12 cellular contexts compared by ENCODE assay signal in genomic region chr11:119590651-119591308, GRCh38.
DNase-seq lines count a peak whose midpoint lies in the region; ATAC-seq, FAIRE-seq and TF ChIP-seq lines count a peak whose summit lies in the region.
"Had no signal": no experiment of that assay in that cellular context is flagged by ENCODE, and none has a peak within 500 bp of the region (broad histone marks: within the 10 kb centered on the region; RNA-seq: fewer than 3 reads in every experiment).

No MANE protein-coding gene starts in this region.

- ATAC-seq in mucosa of descending colon (peak; percentile 45), GM21528 (IDR thresholded peaks at IDR 0.05; ENCODE audit: low FRiP score, unreplicated experiment) (no peak)
- ATAC-seq: heart right ventricle; naive thymus-derived CD8-positive, alpha-beta T cell had no signal

- no peak overlapping the region for H3K4me3 Mint-ChIP-seq in activated CD4-positive, alpha-beta T cell treated with anti-CD3 and anti-CD28 coated beads, Interleukin-2, amount 10 ng/mL, durations not matched to agents 24 days and 14 days
- H3K4me3 Mint-ChIP-seq: naive thymus-derived CD8-positive, alpha-beta T cell had no signal

- H4K20me1 ChIP-seq in GM23248 (ENCODE audit: insufficient read depth): no peaks in the 10 kb centered on the region

- no peak overlapping the region for H3K27ac ChIP-seq in GM23248
- H3K27ac ChIP-seq: heart right ventricle had no signal

- H3K9me3 ChIP-seq in GM23248 (ENCODE audit: low read depth) (no peaks in the 10 kb centered on the region), MG63 (peaks cover 6% of the 10 kb centered on the region), mucosa of descending colon (no peaks in the 10 kb centered on the region)

- in situ Hi-C loops in GM23248 (cut with MboI): no loop called here

- H3K4me1 Mint-ChIP-seq in activated CD4-positive, alpha-beta T cell treated with anti-CD3 and anti-CD28 coated beads, Interleukin-2, amount 10 ng/mL, durations not matched to agents 24 days and 14 days: peaks cover 1% of the 10 kb centered on the region
- H3K4me1 Mint-ChIP-seq: naive thymus-derived CD8-positive, alpha-beta T cell had no signal

- no peaks in the 10 kb centered on the region for H3K36me3 ChIP-seq in GM23248 (ENCODE audit: low read depth)
- no peaks in the 10 kb centered on the region for H3K36me3 ChIP-seq in MG63
- H3K36me3 ChIP-seq in bronchial epithelial cell (ENCODE audit: control insufficient read depth, insufficient read depth, low read length): no peaks in the 10 kb centered on the region
- no peaks in the 10 kb centered on the region for H3K36me3 ChIP-seq in mucosa of descending colon (ENCODE audit: low read depth)
- H3K36me3 ChIP-seq: heart right ventricle had no signal

- peaks cover 3% of the 10 kb centered on the region for H3K9me3 Mint-ChIP-seq in activated CD4-positive, alpha-beta T cell treated with anti-CD3 and anti-CD28 coated beads, Interleukin-2, amount 10 ng/mL, durations not matched to agents 24 days and 14 days

- TF ChIP-seq CTCF in bronchial epithelial cell (IDR thresholded peaks at IDR 0.05; ENCODE audit: insufficient read depth, low read length, severe bottlenecking) (no peak), mucosa of descending colon (IDR thresholded peaks at IDR 0.05) (no peak)

- peaks cover 17% of the 10 kb centered on the region for H3F3A ChIP-seq in GM23248 (ENCODE audit: insufficient read depth)

- WGBS in GM23248 (ENCODE audit: low coverage in 1 of 2, low lambda C conversion rate in 2 of 2, missing lambda C conversion rate in 2 of 2), 2 experiments: 95 to 99% methylated on average over 3 of the region's 3 CpGs

- peaks cover 22% of the 10 kb centered on the region for H3K4me1 ChIP-seq in GM23248 (ENCODE audit: insufficient read depth)
- no peaks in the 10 kb centered on the region for H3K4me1 ChIP-seq in mucosa of descending colon (ENCODE audit: low read depth)

- H2AFZ ChIP-seq in GM23248: no peak overlapping the region

- DNase-seq in GM23248 (peak; percentile 18), MG63 (peak; percentile 68), bronchial epithelial cell (ENCODE audit: low read depth) (peak; percentile 98), mucosa of descending colon (no peak), anterior cingulate cortex (lab: John Stamatoyannopoulos, UW) (no peak)
- no peak for DNase-seq in activated CD4-positive, alpha-beta T cell treated with anti-CD3 and anti-CD28 coated beads, Interleukin-2, amount 10 ng/mL, durations not matched to agents 24 days and 14 days
- no peak for DNase-seq in activated CD4-positive, alpha-beta T cell treated with anti-CD3 and anti-CD28 coated beads, Interleukin-2, amount 50 U/mL, for 1 hour
- DNase-seq: central memory CD4-positive, alpha-beta T cell; heart right ventricle; naive thymus-derived CD8-positive, alpha-beta T cell; NCI-H1436 treated with DMSO at 0.1 percent for 48 hours had no signal

- H3K4me3 ChIP-seq in GM23248: no peak overlapping the region
- H3K4me3 ChIP-seq in MG63: no peak overlapping the region
- no peak overlapping the region for H3K4me3 ChIP-seq in bronchial epithelial cell (ENCODE audit: low read depth, low read length)
- no peak overlapping the region for H3K4me3 ChIP-seq in mucosa of descending colon
- H3K4me3 ChIP-seq: heart right ventricle had no signal

- no peak overlapping the region for H3K4me2 ChIP-seq in GM23248 (ENCODE audit: unreplicated experiment)

- H3K9ac ChIP-seq in GM23248: no peak overlapping the region

- no peaks in the 10 kb centered on the region for H3K36me3 Mint-ChIP-seq in activated CD4-positive, alpha-beta T cell treated with anti-CD3 and anti-CD28 coated beads, Interleukin-2, amount 10 ng/mL, durations not matched to agents 24 days and 14 days (ENCODE audit: low read depth)

- peaks cover 14% of the 10 kb centered on the region for H3K27me3 Mint-ChIP-seq in activated CD4-positive, alpha-beta T cell treated with anti-CD3 and anti-CD28 coated beads, Interleukin-2, amount 10 ng/mL, durations not matched to agents 24 days and 14 days

- no peaks in the 10 kb centered on the region for H3K9me2 ChIP-seq in GM23248 (ENCODE audit: insufficient read depth)

- peak; percentile 98 for FAIRE-seq in bronchial epithelial cell (lab: Jason Lieb, UNC)

- no peaks in the 10 kb centered on the region for H3K79me2 ChIP-seq in GM23248 (ENCODE audit: insufficient read depth)

- intact Hi-C loops in mucosa of descending colon (cut with DNase I, micrococcal nuclease): no loop called here
- intact Hi-C loops in activated CD4-positive, alpha-beta T cell treated with anti-CD3 and anti-CD28 coated beads, Interleukin-2, amount 10 ng/mL, durations not matched to agents 24 days and 14 days (cut with micrococcal nuclease): no loop called here

- no peak overlapping the region for H3K27ac Mint-ChIP-seq in activated CD4-positive, alpha-beta T cell treated with anti-CD3 and anti-CD28 coated beads, Interleukin-2, amount 10 ng/mL, durations not matched to agents 24 days and 14 days
- H3K27ac Mint-ChIP-seq: naive thymus-derived CD8-positive, alpha-beta T cell had no signal

- H3K27me3 ChIP-seq in GM23248 (replicated peaks; ENCODE audit: insufficient read depth): no peaks in the 10 kb centered on the region
- no peaks in the 10 kb centered on the region for H3K27me3 ChIP-seq in MG63
- no peaks in the 10 kb centered on the region for H3K27me3 ChIP-seq in bronchial epithelial cell (ENCODE audit: control insufficient read depth, insufficient read depth, low read length)

Comparison
In these comparisons a context has a peak if more than half of its experiments do, and no peak if none do; other contexts are left out.
1. DNase-seq: peak in GM23248 (single experiment), MG63 (single experiment) and bronchial epithelial cell (single experiment); none in mucosa of descending colon (0 of 3), anterior cingulate cortex (0 of 58), activated CD4-positive, alpha-beta T cell treated with anti-CD3 and anti-CD28 coated beads, Interleukin-2, amount 10 ng/mL, durations not matched to agents 24 days and 14 days (single experiment) and activated CD4-positive, alpha-beta T cell treated with anti-CD3 and anti-CD28 coated beads, Interleukin-2, amount 50 U/mL, for 1 hour (single experiment).